Comparison of ENCODE assay signal across 20 cellular contexts in genomic region chr6:83463886-83464285, GRCh38. TPM values are rescaled to one million over a fixed set of nuclear protein-coding genes. Genes with fewer than 3 reads are reported as not detected.
DNase-seq lines count a peak whose midpoint lies in the region; FAIRE-seq and TF ChIP-seq lines count a peak whose summit lies in the region.
"Had no signal": no experiment of that assay in that cellular context is flagged by ENCODE, and none has a peak within 500 bp of the region (broad histone marks: within the 10 kb centered on the region; RNA-seq: fewer than 3 reads in every experiment).

No MANE protein-coding gene starts in this region.

- intact Hi-C loops in mammary epithelial cell (cut with micrococcal nuclease) = no loop called here

- FAIRE-seq in small intestine (lab: Jason Lieb, UNC) = no peak
- FAIRE-seq: astrocyte, GM12891 had no signal

- H3K36me3 ChIP-seq in mammary epithelial cell (ENCODE audit: insufficient read depth, low read length) = no peaks in the 10 kb centered on the region
- no peaks in the 10 kb centered on the region for H3K36me3 ChIP-seq in hepatocyte (replicated peaks; ENCODE audit: insufficient read depth, low read depth)
- no peaks in the 10 kb centered on the region for H3K36me3 ChIP-seq in small intestine (ENCODE audit: control insufficient read depth in 2 of 2, insufficient read depth in 2 of 2, low read length in 2 of 2)
- H3K36me3 ChIP-seq: vagina had no signal

- dilution Hi-C loops in mammary epithelial cell (cut with HindIII; ENCODE audit: low sequenced_read_pairs) = no loop called here

- H3K4me1 ChIP-seq in mammary epithelial cell (ENCODE audit: insufficient read depth, low read length) (no peaks in the 10 kb centered on the region), hepatocyte (ENCODE audit: insufficient read depth) (peaks cover 20% of the 10 kb centered on the region), small intestine (ENCODE audit: control insufficient read depth in 2 of 2, insufficient read depth in 1 of 2, low read depth in 1 of 2, low read length in 1 of 2) (no peaks in the 10 kb centered on the region)
- H3K4me1 ChIP-seq: vagina had no signal

- no peaks in the 10 kb centered on the region for H4K20me1 ChIP-seq in mammary epithelial cell (ENCODE audit: insufficient read depth, low read length)
- H4K20me1 ChIP-seq in hepatocyte (ENCODE audit: insufficient read depth, poor library complexity, severe bottlenecking) = no peaks in the 10 kb centered on the region

- TF ChIP-seq CTCF in mammary epithelial cell (conservative IDR thresholded peaks at IDR 0.05 in 1 of 2, IDR thresholded peaks at IDR 0.05 in 1 of 2; ENCODE audit: extremely low read depth in 1 of 2, insufficient read depth in 1 of 2, low read depth in 1 of 2, low read length in 2 of 2) (no peak), hepatocyte (IDR thresholded peaks at IDR 0.05; ENCODE audit: poor library complexity) (no peak)

- H3K9ac ChIP-seq in mammary epithelial cell (ENCODE audit: insufficient read depth, low read length) = no peak overlapping the region

- CTCF ChIA-PET in mammary epithelial cell (lab: Charles Lee; ENCODE audit: low non-redundant PET) = no interaction called here

- no peak overlapping the region for H3K4me3 ChIP-seq in mammary epithelial cell (replicated peaks in 1 of 3; ENCODE audit: insufficient read depth in 1 of 3, low read depth in 2 of 3, low read length in 3 of 3)
- H3K4me3 ChIP-seq in hepatocyte = no peak overlapping the region
- H3K4me3 ChIP-seq in small intestine (ENCODE audit: low read depth in 1 of 2, low read length in 2 of 2) = no peak overlapping the region
- H3K4me3 ChIP-seq: vagina had no signal

- DNase-seq in SIG-M5 treated with dmso at 0.1 percent for 504 hours (lab: John Stamatoyannopoulos, UW; ENCODE audit: unreplicated experiment) = peak; percentile 11
- DNase-seq in SIG-M5 (lab: John Stamatoyannopoulos, UW) = no peak
- DNase-seq in mammary epithelial cell = peak; percentile 73
- peak; percentile 23 for DNase-seq in hepatocyte (ENCODE audit: low spot score)
- peak; percentile 45 for DNase-seq in small intestine
- DNase-seq in NCI-H2196 treated with DMSO at 0.1 percent for 48 hours (lab: John Stamatoyannopoulos, UW; ENCODE audit: unreplicated experiment) = no peak
- no peak for DNase-seq in NCI-H1092 (lab: John Stamatoyannopoulos, UW)
- DNase-seq in retina = no peak
- DNase-seq: activated CD8-positive, alpha-beta memory T cell treated with anti-CD3 and anti-CD28 coated beads for 24 hours; activated effector memory CD4-positive, alpha-beta T cell treated with anti-CD3 and anti-CD28 coated beads, Interleukin-2, amount 50 U/mL, for 16 hours; CD8-positive, alpha-beta memory T cell; glutamatergic neuron; HFFc6; KBM-7; natural killer cell; NCI-H1930; stimulated activated naive CD4-positive, alpha-beta T cell had no signal

- H3K27ac ChIP-seq in mammary epithelial cell (ENCODE audit: insufficient read depth, low read depth, low read length) = no peak overlapping the region
- peak overlapping the region; percentile 85 for H3K27ac ChIP-seq in hepatocyte
- no peak overlapping the region for H3K27ac ChIP-seq in small intestine (ENCODE audit: low read depth in 1 of 2, low read length in 1 of 2)
- H3K27ac ChIP-seq: vagina had no signal

- H3K9me3 ChIP-seq in mammary epithelial cell (replicated peaks; ENCODE audit: insufficient read depth, low read length) = no peaks in the 10 kb centered on the region
- H3K9me3 ChIP-seq in hepatocyte (ENCODE audit: low read depth) = no peaks in the 10 kb centered on the region
- no peaks in the 10 kb centered on the region for H3K9me3 ChIP-seq in small intestine (ENCODE audit: control insufficient read depth, low read depth)
- H3K9me3 ChIP-seq: vagina had no signal

- H3K4me2 ChIP-seq in mammary epithelial cell (ENCODE audit: insufficient read depth, low read depth, low read length) (no peak overlapping the region), hepatocyte (no peak overlapping the region)

- H2AFZ ChIP-seq in mammary epithelial cell (ENCODE audit: low read depth, low read length) = no peak overlapping the region
- no peak overlapping the region for H2AFZ ChIP-seq in hepatocyte

- 74% methylated on average over 2 of the region's 2 CpGs for WGBS in mammary epithelial cell (ENCODE audit: low coverage, missing lambda C conversion rate)
- WGBS in hepatocyte (ENCODE audit: low lambda C conversion rate, missing lambda C conversion rate) = 67% methylated on average over 2 of the region's 2 CpGs
- WGBS in small intestine, 3 donors = 8 to 38% (median 16%) methylated on average over 2 of the region's 2 CpGs

- in situ Hi-C loops in mammary epithelial cell (cut with MboI; ENCODE audit: low sequenced_read_pairs in 2 of 2) = no loop called here

- H3K9me2 ChIP-seq in hepatocyte (replicated peaks; ENCODE audit: insufficient read depth) = no peaks in the 10 kb centered on the region

- H3K79me2 ChIP-seq in mammary epithelial cell (ENCODE audit: insufficient read depth, low read length) (no peaks in the 10 kb centered on the region), hepatocyte (no peaks in the 10 kb centered on the region)

- BruUV-seq in mammary epithelial cell (replicated peaks; lab: Mats Ljungman, UMichigan) = no TSS peak

- H3K27me3 ChIP-seq in mammary epithelial cell (ENCODE audit: insufficient read depth, low read length) (no peaks in the 10 kb centered on the region), hepatocyte (no peaks in the 10 kb centered on the region), small intestine (ENCODE audit: control insufficient read depth in 2 of 2, insufficient read depth in 2 of 2, low read length in 2 of 2) (no peaks in the 10 kb centered on the region)
- H3K27me3 ChIP-seq: vagina had no signal

RNA-seq across cellular contexts. Expression of gene ME1, which starts 33.0 kb away (rescaled TPM):
- total RNA-seq in mammary epithelial cell (10 to 100 TPM; 28.8 to 36.3 TPM), hepatocyte (19.0 and 19.8 TPM in 2 replicates)
- polyA plus RNA-seq in mammary epithelial cell (11.5 TPM), hepatocyte (17.4 and 19.7 TPM in 2 replicates), small intestine (10 to 100 TPM; 15.1 to 48.3 (median 16.1) TPM)
- polyA minus RNA-seq in mammary epithelial cell = 26.8 TPM

RNA-seq across cellular contexts. Expression of gene PRSS35, which starts 48.4 kb away (rescaled TPM):
- total RNA-seq in mammary epithelial cell (under 1 TPM in 1 of 2 donors, not detected in 1; 0.17 TPM), hepatocyte (36.2 and 39.3 TPM in 2 replicates)
- polyA plus RNA-seq in mammary epithelial cell (0.05 TPM), hepatocyte (28.1 and 33.3 TPM in 2 replicates), small intestine (under 1 TPM in 1 of 3 donors, not detected in 2; 0.12 TPM)
- not detected for polyA minus RNA-seq in mammary epithelial cell
- total RNA-seq: CD8-positive, alpha-beta memory T cell; natural killer cell; vagina had no signal

Comparison
In these comparisons a context has a peak if more than half of its experiments do, and no peak if none do; other contexts are left out.
1. DNase-seq: peak in SIG-M5 treated with dmso at 0.1 percent for 504 hours (single experiment), mammary epithelial cell (single experiment), hepatocyte (single experiment) and small intestine (single experiment); none in SIG-M5 (single experiment), NCI-H2196 treated with DMSO at 0.1 percent for 48 hours (single experiment), NCI-H1092 (single experiment) and retina (single experiment).
2. RNA of gene PRSS35, which starts 48.4 kb away (polyA plus RNA-seq): 28.1 to 33.3 TPM in hepatocyte; 0.05 TPM in mammary epithelial cell (single experiment) and 0.12 TPM in small intestine; every median in the first group is over 10 times any median in the second.